In genomic region chr7:6393667-6394056, GRCh38 we compare ENCODE assay signal across 9 cellular contexts. TPM values are rescaled to one million over a fixed set of nuclear protein-coding genes. Genes with fewer than 3 reads are reported as not detected.
DNase-seq lines count a peak whose midpoint lies in the region; ATAC-seq, FAIRE-seq and TF ChIP-seq lines count a peak whose summit lies in the region.
"Had no signal": no experiment of that assay in that cellular context is flagged by ENCODE, and none has a peak within 500 bp of the region (broad histone marks: within the 10 kb centered on the region; RNA-seq: fewer than 3 reads in every experiment).

No MANE protein-coding gene starts in this region.

- ATAC-seq in GM12878: no peak

- TF ChIP-seq POLR2A in GM12878 (IDR thresholded peaks at IDR 0.05; ENCODE audit: low read depth, low read length) (no peak), transverse colon (IDR thresholded peaks at IDR 0.05) (peak; percentile 41)

- H3K18ac ChIP-seq in mesenchymal stem cell (ENCODE audit: low read depth in 1 of 2, low read length in 2 of 2): peak overlapping the region in 1 of 2 experiments; percentile 30

- H3K27ac ChIP-seq in GM12878 (ENCODE audit: control insufficient read depth, insufficient read depth): peak overlapping the region; percentile 35
- H3K27ac ChIP-seq in mesenchymal stem cell (ENCODE audit: low read length, poor library complexity, severe bottlenecking): peak overlapping the region; percentile 0
- H3K27ac ChIP-seq in transverse colon: peak overlapping the region; percentile 79 to 93 (median 86)

- POLR2A ChIA-PET in GM12878 (lab: Charles Lee): no interaction called here

- H3K9ac ChIP-seq in GM12878 (ENCODE audit: control insufficient read depth, insufficient read depth, low read length) (no peak overlapping the region), mesenchymal stem cell (ENCODE audit: low read length) (peak overlapping the region; percentile 73)

- H3K27ac Mint-ChIP-seq in activated T-cell treated with anti-CD3 and anti-CD28 coated beads, Interleukin-2, amount 50 U/mL, for 24 hours: peak overlapping the region; percentile 93

- RAD21 ChIA-PET in GM12878 (lab: Charles Lee; ENCODE audit: unreplicated experiment): no interaction called here

- H3K9me3 ChIP-seq in GM12878 (replicated peaks; ENCODE audit: control insufficient read depth, insufficient read depth, low read length) (no peaks in the 10 kb centered on the region), mesenchymal stem cell (ENCODE audit: control insufficient read depth, low read length) (no peaks in the 10 kb centered on the region), transverse colon (no peaks in the 10 kb centered on the region)

- CTCF ChIA-PET in GM12878 (lab: Yijun Ruan, JAX): no interaction called here

- H3K27me3 Mint-ChIP-seq in activated T-cell treated with anti-CD3 and anti-CD28 coated beads, Interleukin-2, amount 50 U/mL, for 24 hours: no peaks in the 10 kb centered on the region

- H3K4me1 Mint-ChIP-seq in activated T-cell treated with anti-CD3 and anti-CD28 coated beads, Interleukin-2, amount 50 U/mL, for 24 hours (ENCODE audit: low read depth): peaks cover 65% of the 10 kb centered on the region

- no peak for TF ChIP-seq CTCF in GM12878 (IDR thresholded peaks at IDR 0.05 in 2 of 3, conservative IDR thresholded peaks at IDR 0.05 in 1 of 3; ENCODE audit: control insufficient read depth in 2 of 3, extremely low read depth in 1 of 3, insufficient read depth in 1 of 3, low read depth in 3 of 3, low read length in 3 of 3)
- no peak for TF ChIP-seq CTCF in transverse colon (IDR thresholded peaks at IDR 0.05)

- no peak overlapping the region for H3K4me3 Mint-ChIP-seq in activated T-cell treated with anti-CD3 and anti-CD28 coated beads, Interleukin-2, amount 50 U/mL, for 24 hours

- SMC1A ChIA-PET in GM12878 (lab: Charles Lee; ENCODE audit: uncharacterized antibody, unreplicated experiment): interaction anchor here (0.5 to 2.9 kb wide), 2 partner anchors 11 to 45 kb away, joined by 4 to 13 read pairs; no protein-coding TSS in a partner anchor

- no peak overlapping the region for H2AFZ ChIP-seq in GM12878 (ENCODE audit: control insufficient read depth, low read depth, low read length)
- H2AFZ ChIP-seq in mesenchymal stem cell (ENCODE audit: low read depth, low read length): no peak overlapping the region

- H3K4me3 ChIP-seq in GM12878: no peak overlapping the region
- H3K4me3 ChIP-seq in mesenchymal stem cell (ENCODE audit: insufficient read depth in 1 of 2, low read depth in 1 of 2, low read length in 2 of 2): peak overlapping the region in 1 of 2 experiments; percentile 60
- H3K4me3 ChIP-seq in transverse colon: no peak overlapping the region

- no peak overlapping the region for H2BK120ac ChIP-seq in mesenchymal stem cell (ENCODE audit: low read depth, low read length)

- 100% methylated on average over 3 of the region's 3 CpGs for WGBS in GM12878 (ENCODE audit: insufficient coverage, insufficient replicate concordance, low lambda C conversion rate, missing lambda C conversion rate)
- 54% methylated on average over 3 of the region's 3 CpGs for WGBS in mesenchymal stem cell
- 62% methylated on average over 3 of the region's 3 CpGs; no CpG with 5 or more reads in 1 of the 2 donors for WGBS in transverse colon (ENCODE audit: low coverage in 1 of 2), 2 donors

- intact Hi-C loops in GM12878 (cut with micrococcal nuclease; ENCODE audit: unreplicated experiment): loop anchor here (2.0 kb wide), 1 partner anchor 17 kb away; no protein-coding TSS in a partner anchor
- intact Hi-C loops in transverse colon (cut with DNase I; ENCODE audit: low total_unique reads): no loop called here

- H2AK5ac ChIP-seq in mesenchymal stem cell (ENCODE audit: low read length, severe bottlenecking): no peak overlapping the region

- no peak overlapping the region for H3K14ac ChIP-seq in mesenchymal stem cell (ENCODE audit: low read length in 2 of 2)

- H3K4ac ChIP-seq in mesenchymal stem cell (ENCODE audit: low read depth in 1 of 2, low read length in 2 of 2): peak overlapping the region in 1 of 2 experiments; percentile 15

- in situ Hi-C loops in GM12878 (cut with MboI): no loop called here
- in situ Hi-C loops in transverse colon (cut with MboI; ENCODE audit: low pct_ligation_motif_present in 1 of 4, low pct_unique_long_range_greater_than_20kb in 1 of 4, low sequenced_read_pairs in 3 of 4): no loop called here

- H3K4me1 ChIP-seq in GM12878 (ENCODE audit: control insufficient read depth, insufficient read depth, low read length): peaks cover 19% of the 10 kb centered on the region
- peaks cover 18% of the 10 kb centered on the region for H3K4me1 ChIP-seq in mesenchymal stem cell (ENCODE audit: control insufficient read depth, insufficient read depth, low read depth, low read length)
- peaks cover 42 to 89% (median 51%) of the 10 kb centered on the region in 4 donors for H3K4me1 ChIP-seq in transverse colon

- H3K36me3 Mint-ChIP-seq in activated T-cell treated with anti-CD3 and anti-CD28 coated beads, Interleukin-2, amount 50 U/mL, for 24 hours (ENCODE audit: low read depth): peaks cover 78% of the 10 kb centered on the region

- H3K79me2 ChIP-seq in GM12878 (ENCODE audit: control insufficient read depth, insufficient read depth, low read length): peaks cover 52% of the 10 kb centered on the region

- no peak overlapping the region for H3K23ac ChIP-seq in mesenchymal stem cell (ENCODE audit: low read length in 2 of 2)

- no peak for DNase-seq in activated T-cell treated with anti-CD3 and anti-CD28 coated beads, Interleukin-2, amount 50 U/mL, for 24 hours
- no peak for DNase-seq in activated T-cell treated with anti-CD3 and anti-CD28 coated beads, Interleukin-2, amount 50 U/mL, for 48 hours
- DNase-seq in GM12878 (ENCODE audit: low read depth, low spot score) (no peak), mesenchymal stem cell (no peak), transverse colon (no peak), epidermal melanocyte (ENCODE audit: insufficient read length, low spot score) (no peak), NCI-H1105 treated with DMSO at 0.1 percent for 48 hours (lab: John Stamatoyannopoulos, UW) (no peak), NCI-H187 treated with DMSO at 0.1 percent for 48 hours (lab: John Stamatoyannopoulos, UW) (no peak)
- DNase-seq: SHP77 had no signal

- no peak overlapping the region for H4K8ac ChIP-seq in mesenchymal stem cell (ENCODE audit: low read length)

- H3K36me3 ChIP-seq in GM12878 (ENCODE audit: control insufficient read depth in 2 of 2, insufficient read depth in 2 of 2, low read length in 1 of 2) (peaks cover 16 to 27% of the 10 kb centered on the region in 2 experiments), mesenchymal stem cell (ENCODE audit: control insufficient read depth in 1 of 2, insufficient read depth in 2 of 2, low read depth in 1 of 2, low read length in 2 of 2) (peaks cover 48 to 51% of the 10 kb centered on the region in 2 experiments), transverse colon (peaks cover 0 to 22% (median 3%) of the 10 kb centered on the region in 4 donors)

- TF ChIP-seq EP300 in GM12878 (IDR thresholded peaks at IDR 0.05; ENCODE audit: borderline replicate concordance in 1 of 2, control insufficient read depth in 1 of 2, low read depth in 2 of 2, low read length in 2 of 2) (no peak), transverse colon (IDR thresholded peaks at IDR 0.05; ENCODE audit: low read depth) (no peak)

- H2BK15ac ChIP-seq in mesenchymal stem cell (ENCODE audit: low read depth, poor library complexity, severe bottlenecking): no peak overlapping the region

- peaks cover 2% of the 10 kb centered on the region for H4K20me1 ChIP-seq in GM12878 (ENCODE audit: control insufficient read depth, insufficient read depth)

- no TSS peak for BruUV-seq in GM12878 (replicated peaks; lab: Mats Ljungman, UMichigan)

- H3K27me3 ChIP-seq in GM12878 (replicated peaks in 1 of 2; ENCODE audit: control insufficient read depth in 2 of 2, insufficient read depth in 2 of 2, low read length in 1 of 2) (no peaks in the 10 kb centered on the region), mesenchymal stem cell (ENCODE audit: control insufficient read depth in 1 of 2, insufficient read depth in 1 of 2, low read length in 2 of 2) (no peaks in the 10 kb centered on the region), transverse colon (no peaks in the 10 kb centered on the region)

- no peak for TF ChIP-seq RAD21 in GM12878 (IDR thresholded peaks at IDR 0.05; ENCODE audit: insufficient read depth, low read depth, low read length)

- H2BK12ac ChIP-seq in mesenchymal stem cell (ENCODE audit: low read length in 2 of 2): peak overlapping the region in 1 of 2 experiments; percentile 31

- H4K91ac ChIP-seq in mesenchymal stem cell (ENCODE audit: low read length): no peak overlapping the region

- no peaks in the 10 kb centered on the region for H3K9me3 Mint-ChIP-seq in activated T-cell treated with anti-CD3 and anti-CD28 coated beads, Interleukin-2, amount 50 U/mL, for 24 hours

- no peaks in the 10 kb centered on the region for H3K79me1 ChIP-seq in mesenchymal stem cell (replicated peaks; ENCODE audit: low read length, poor library complexity, severe bottlenecking)

- no peak for FAIRE-seq in GM12878 (lab: Jason Lieb, UNC)

- H3K4me2 ChIP-seq in GM12878 (ENCODE audit: control insufficient read depth, insufficient read depth) (peak overlapping the region; percentile 51; the same call in 1 of the 2 replicates), mesenchymal stem cell (ENCODE audit: low read length, poor library complexity, severe bottlenecking) (no peak overlapping the region)

- H2BK5ac ChIP-seq in mesenchymal stem cell (ENCODE audit: low read depth, low read length, poor library complexity, severe bottlenecking): no peak overlapping the region

RNA-seq across cellular contexts. Expression of gene RAC1, which starts 19.3 kb away (rescaled TPM):
- 40.3 and 46.2 TPM in 2 replicates for total RNA-seq in GM12878 (2013; cell fraction: nucleolus; rRNA removed)
- total RNA-seq in GM12878 (2014; rRNA removed) (56.1 and 72.7 TPM in 2 replicates), GM12878 (2014; rRNA removed; fragmentation: Illumina TruSeq; extraction: Trizol) (78.6 and 86.2 TPM in 2 replicates), GM12878 (2021) (182 and 198 TPM in 2 replicates), transverse colon (100 to 1,000 TPM; 102 to 196 (median 164) TPM)
- polyA plus RNA-seq in GM12878 (2011; ENCODE audit: low read depth): 52.0 TPM
- polyA plus RNA-seq in GM12878 (2011; rRNA removed) (198 and 244 TPM in 2 replicates), GM12878 (2014; fragmentation: Illumina TruSeq; extraction: Trizol) (158 and 160 TPM in 2 replicates), GM12878 (2014; fragmentation: Nextera tagmentation; extraction: Ambion mirVana) (100 to 1,000 TPM in 1 of 2 experiments, 10 to 100 TPM in 1; 59.5 to 189 TPM), GM12878 (2014; rRNA removed) (148 and 172 TPM in 2 replicates), GM12878 (2016; fragmentation: Nextera tagmentation; extraction: Ambion mirVana) (100 to 1,000 TPM in 1 of 2 experiments, 10 to 100 TPM in 1; 34.2 to 356 TPM)
- polyA plus RNA-seq in GM12878 (2011; cell fraction: cytosol; rRNA removed): 164 and 177 TPM in 2 replicates
- 88.5 and 98.3 TPM in 2 replicates for polyA plus RNA-seq in GM12878 (2011; cell fraction: nucleus; rRNA removed)
- 106 and 124 TPM in 2 replicates for polyA plus RNA-seq in GM12878 (2012)
- 154 and 200 TPM in 2 replicates for polyA minus RNA-seq in GM12878 (2011; rRNA and poly(A)+ RNA removed)
- 44.1 and 56.1 TPM in 2 replicates for polyA minus RNA-seq in GM12878 (2011; cell fraction: cytosol; rRNA and poly(A)+ RNA removed)
- polyA minus RNA-seq in GM12878 (2011; cell fraction: nucleus; rRNA and poly(A)+ RNA removed): 17.7 and 36.4 TPM in 2 replicates
- polyA plus RNA-seq in mesenchymal stem cell (2013, experiment 1 of 2): 362 TPM
- 378 TPM for polyA plus RNA-seq in mesenchymal stem cell (2013, experiment 2 of 2)

RNA-seq across cellular contexts. Expression of gene FAM220A, which starts 44.9 kb away (rescaled TPM):
- 3.9 and 7.7 TPM in 2 replicates for total RNA-seq in GM12878 (2013; cell fraction: nucleolus; rRNA removed)
- total RNA-seq in GM12878 (2014; rRNA removed) (12.0 and 14.3 TPM in 2 replicates), GM12878 (2014; rRNA removed; fragmentation: Illumina TruSeq; extraction: Trizol) (9.7 and 10.4 TPM in 2 replicates), GM12878 (2021) (13.1 and 14.7 TPM in 2 replicates), transverse colon (10 to 100 TPM; 13.4 to 50.7 (median 15.0) TPM)
- polyA plus RNA-seq in GM12878 (2011; ENCODE audit: low read depth): 24.1 TPM
- polyA plus RNA-seq in GM12878 (2011; rRNA removed) (12.3 and 15.5 TPM in 2 replicates), GM12878 (2014; fragmentation: Illumina TruSeq; extraction: Trizol) (9.8 and 11.6 TPM in 2 replicates), GM12878 (2014; fragmentation: Nextera tagmentation; extraction: Ambion mirVana) (1 to 10 TPM; 1.4 to 3.3 TPM), GM12878 (2014; rRNA removed) (9.4 and 9.5 TPM in 2 replicates), GM12878 (2016; fragmentation: Nextera tagmentation; extraction: Ambion mirVana) (10 to 100 TPM; 10.9 to 13.8 TPM)
- 10.1 and 18.2 TPM in 2 replicates for polyA plus RNA-seq in GM12878 (2011; cell fraction: cytosol; rRNA removed)
- polyA plus RNA-seq in GM12878 (2011; cell fraction: nucleus; rRNA removed): 4.2 and 4.6 TPM in 2 replicates
- polyA plus RNA-seq in GM12878 (2012): 7.6 and 10.9 TPM in 2 replicates
- polyA minus RNA-seq in GM12878 (2011; rRNA and poly(A)+ RNA removed): 9.7 and 10.1 TPM in 2 replicates
- 5.1 and 6.8 TPM in 2 replicates for polyA minus RNA-seq in GM12878 (2011; cell fraction: cytosol; rRNA and poly(A)+ RNA removed)
- polyA minus RNA-seq in GM12878 (2011; cell fraction: nucleus; rRNA and poly(A)+ RNA removed): 3.1 and 12.0 TPM in 2 replicates
- polyA plus RNA-seq in mesenchymal stem cell (2013, experiment 1 of 2): 14.7 TPM
- 14.3 TPM for polyA plus RNA-seq in mesenchymal stem cell (2013, experiment 2 of 2)

RNA-seq across cellular contexts. Expression of gene DAGLB, which starts 54.1 kb away (rescaled TPM):
- total RNA-seq in GM12878 (2013; cell fraction: nucleolus; rRNA removed): 35.2 and 40.8 TPM in 2 replicates
- total RNA-seq in GM12878 (2014; rRNA removed) (7.4 and 9.5 TPM in 2 replicates), GM12878 (2014; rRNA removed; fragmentation: Illumina TruSeq; extraction: Trizol) (5.7 and 5.9 TPM in 2 replicates), GM12878 (2021) (12.4 and 13.3 TPM in 2 replicates), transverse colon (10 to 100 TPM in 3 of 4 donors, 1 to 10 TPM in 1; 5.2 to 59.1 (median 24.3) TPM)
- polyA plus RNA-seq in GM12878 (2011; ENCODE audit: low read depth): 6.4 TPM
- polyA plus RNA-seq in GM12878 (2011; rRNA removed) (5.1 and 12.8 TPM in 2 replicates), GM12878 (2014; fragmentation: Illumina TruSeq; extraction: Trizol) (2.7 and 6.2 TPM in 2 replicates), GM12878 (2014; fragmentation: Nextera tagmentation; extraction: Ambion mirVana) (1 to 10 TPM; 1.2 to 2.4 TPM), GM12878 (2014; rRNA removed) (10.5 and 10.8 TPM in 2 replicates), GM12878 (2016; fragmentation: Nextera tagmentation; extraction: Ambion mirVana) (10 to 100 TPM; 10.6 to 11.0 TPM)
- 11.0 and 14.7 TPM in 2 replicates for polyA plus RNA-seq in GM12878 (2011; cell fraction: cytosol; rRNA removed)
- polyA plus RNA-seq in GM12878 (2011; cell fraction: nucleus; rRNA removed): 20.0 and 24.0 TPM in 2 replicates
- polyA plus RNA-seq in GM12878 (2012): 5.2 and 6.5 TPM in 2 replicates
- polyA minus RNA-seq in GM12878 (2011; rRNA and poly(A)+ RNA removed): 17.5 and 30.1 TPM in 2 replicates
- polyA minus RNA-seq in GM12878 (2011; cell fraction: cytosol; rRNA and poly(A)+ RNA removed): 6.5 and 11.4 TPM in 2 replicates
- 13.7 and 21.4 TPM in 2 replicates for polyA minus RNA-seq in GM12878 (2011; cell fraction: nucleus; rRNA and poly(A)+ RNA removed)
- polyA plus RNA-seq in mesenchymal stem cell (2013, experiment 1 of 2): 6.1 TPM
- polyA plus RNA-seq in mesenchymal stem cell (2013, experiment 2 of 2): 6.4 TPM

Comparison
In these comparisons a context has a peak if more than half of its experiments do, and no peak if none do; other contexts are left out.
1. H3K27ac ChIP-seq: peak in every context shown above with its lines; median percentile 86 in transverse colon; 35 in GM12878; 0 in mesenchymal stem cell.